ENCODE assay signal across 11 cellular contexts in the genomic region with DNA sequence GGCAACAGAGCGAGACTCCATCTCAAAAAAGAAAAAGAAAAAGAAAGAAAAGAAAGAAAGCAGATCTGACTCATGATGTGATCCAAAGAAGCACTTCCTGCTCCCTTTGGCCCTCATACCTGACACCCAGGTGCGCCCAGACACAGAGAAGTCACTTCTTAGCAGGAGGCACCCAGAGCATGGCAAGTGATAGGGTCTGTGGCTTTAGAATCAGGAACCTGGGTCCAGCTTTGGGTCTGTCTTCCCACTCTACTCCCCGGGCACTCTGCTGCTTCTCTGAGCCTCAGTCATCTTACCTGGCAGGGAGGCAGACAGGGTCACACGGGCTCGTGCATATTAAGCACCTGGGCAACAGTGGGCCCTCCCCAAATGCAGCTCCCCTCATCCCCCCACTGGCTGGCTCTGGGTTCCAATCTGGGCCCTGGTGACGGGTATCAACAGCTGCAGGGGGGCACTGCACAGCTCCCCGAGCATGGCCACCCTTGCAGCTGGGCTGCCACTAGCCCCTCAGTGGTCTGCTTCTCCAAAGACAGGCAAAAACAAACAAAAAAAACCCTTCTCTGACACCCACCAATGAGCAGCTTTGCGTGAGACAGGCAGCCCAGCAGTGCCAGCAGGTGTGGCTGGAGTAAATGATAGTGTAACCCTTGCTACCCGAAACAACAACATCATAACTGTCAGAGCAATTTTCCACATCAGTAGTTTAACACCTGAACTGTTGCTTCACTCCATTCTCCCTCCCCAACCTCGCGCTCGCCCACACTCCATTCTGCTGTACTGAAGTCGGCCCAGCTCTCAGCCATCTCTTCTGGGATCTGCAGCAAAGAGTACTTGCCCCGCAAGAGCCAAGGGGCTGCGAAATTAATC.
DNase-seq lines count a peak whose midpoint lies in the region; ATAC-seq and TF ChIP-seq lines count a peak whose summit lies in the region.
"Had no signal": no experiment of that assay in that cellular context is flagged by ENCODE, and none has a peak within 500 bp of the region (broad histone marks: within the 10 kb centered on the region; RNA-seq: fewer than 3 reads in every experiment).

No MANE protein-coding gene starts in this region.

- DNase-seq in NCI-H1694 treated with DMSO at 0.1 percent for 48 hours (lab: John Stamatoyannopoulos, UW) (peak; percentile 19), NCI-H1694 (lab: John Stamatoyannopoulos, UW) (no peak), NCI-H2107 (lab: John Stamatoyannopoulos, UW) (peak; percentile 27), T-helper 2 cell (no peak), endothelial cell (ENCODE audit: low spot score) (no peak)
- DNase-seq in stimulated activated naive B cell treated with anti-CD40 and anti-IgM and Interleukin-4, amounts not matched to agents 10 μg/mL and 1 μg/mL and 100 μg/mL, for 72 hours: peak; percentile 60
- DNase-seq: activated CD4-positive, alpha-beta T cell treated with anti-CD3 and anti-CD28 coated beads, Interleukin-2, amount 50 U/mL, for 1 hour; upper lobe of left lung had no signal

- peaks cover 22 to 44% of the 10 kb centered on the region in 2 donors for H3K4me1 Mint-ChIP-seq in stimulated activated naive B cell treated with anti-CD40 and anti-IgM and Interleukin-4, amounts not matched to agents 10 μg/mL and 1 μg/mL and 100 μg/mL, for 72 hours
- H3K4me1 Mint-ChIP-seq in endothelial cell (ENCODE audit: unreplicated experiment): peaks cover 4% of the 10 kb centered on the region

- no peak for TF ChIP-seq CTCF in endothelial cell (IDR thresholded peaks at IDR 0.05; ENCODE audit: unreplicated experiment)

- peaks cover 8 to 13% of the 10 kb centered on the region in 2 donors for H3K27me3 Mint-ChIP-seq in stimulated activated naive B cell treated with anti-CD40 and anti-IgM and Interleukin-4, amounts not matched to agents 10 μg/mL and 1 μg/mL and 100 μg/mL, for 72 hours
- H3K27me3 Mint-ChIP-seq in endothelial cell (ENCODE audit: unreplicated experiment): peaks cover 2% of the 10 kb centered on the region

- ATAC-seq in HG02943 (IDR thresholded peaks at IDR 0.05; ENCODE audit: low read depth, unreplicated experiment): peak; percentile 51
- peak; percentile 91 to 92 for ATAC-seq in stimulated activated naive B cell treated with anti-CD40 and anti-IgM and Interleukin-4, amounts not matched to agents 10 μg/mL and 1 μg/mL and 100 μg/mL, for 72 hours (replicated peaks)
- ATAC-seq in HG03159 (IDR thresholded peaks at IDR 0.05; ENCODE audit: unreplicated experiment): no peak
- ATAC-seq: A549 had no signal

- H3K4me3 Mint-ChIP-seq in stimulated activated naive B cell treated with anti-CD40 and anti-IgM and Interleukin-4, amounts not matched to agents 10 μg/mL and 1 μg/mL and 100 μg/mL, for 72 hours: peak overlapping the region; percentile 25 to 69
- no peak overlapping the region for H3K4me3 Mint-ChIP-seq in endothelial cell (ENCODE audit: unreplicated experiment)

- peak overlapping the region; percentile 95 for H3K27ac Mint-ChIP-seq in stimulated activated naive B cell treated with anti-CD40 and anti-IgM and Interleukin-4, amounts not matched to agents 10 μg/mL and 1 μg/mL and 100 μg/mL, for 72 hours
- no peak overlapping the region for H3K27ac Mint-ChIP-seq in endothelial cell (ENCODE audit: unreplicated experiment)

- peaks cover 0 to 2% of the 10 kb centered on the region in 2 donors for H3K9me3 Mint-ChIP-seq in stimulated activated naive B cell treated with anti-CD40 and anti-IgM and Interleukin-4, amounts not matched to agents 10 μg/mL and 1 μg/mL and 100 μg/mL, for 72 hours
- no peaks in the 10 kb centered on the region for H3K9me3 Mint-ChIP-seq in endothelial cell (ENCODE audit: unreplicated experiment)

- H3K36me3 Mint-ChIP-seq in stimulated activated naive B cell treated with anti-CD40 and anti-IgM and Interleukin-4, amounts not matched to agents 10 μg/mL and 1 μg/mL and 100 μg/mL, for 72 hours: no peaks in the 10 kb centered on the region
- no peaks in the 10 kb centered on the region for H3K36me3 Mint-ChIP-seq in endothelial cell (ENCODE audit: low read depth, unreplicated experiment)

Comparison
In these comparisons a context has a peak if more than half of its experiments do, and no peak if none do; other contexts are left out.
1. DNase-seq: peak in NCI-H1694 treated with DMSO at 0.1 percent for 48 hours (single experiment), NCI-H2107 (single experiment) and stimulated activated naive B cell treated with anti-CD40 and anti-IgM and Interleukin-4, amounts not matched to agents 10 μg/mL and 1 μg/mL and 100 μg/mL, for 72 hours (single experiment); none in NCI-H1694 (single experiment), T-helper 2 cell (0 of 5) and endothelial cell (single experiment).